In genomic region chr19:10299545-10300458, GRCh38 we compare ENCODE assay signal across 12 cellular contexts. TPM values are rescaled to one million over a fixed set of nuclear protein-coding genes. Genes with fewer than 3 reads are reported as not detected.
DNase-seq lines count a peak whose midpoint lies in the region; ATAC-seq, FAIRE-seq and TF ChIP-seq lines count a peak whose summit lies in the region.
"Had no signal": no experiment of that assay in that cellular context is flagged by ENCODE, and none has a peak within 500 bp of the region (broad histone marks: within the 10 kb centered on the region; RNA-seq: fewer than 3 reads in every experiment).

No MANE protein-coding gene starts in this region.

- no peak for TF ChIP-seq EP300 in GM12878 (IDR thresholded peaks at IDR 0.05; ENCODE audit: borderline replicate concordance in 1 of 2, control insufficient read depth in 1 of 2, low read depth in 2 of 2, low read length in 2 of 2)
- no peak for TF ChIP-seq EP300 in stomach (IDR thresholded peaks at IDR 0.05)

- in situ Hi-C loops in GM12878 (cut with MboI), result no loop called here

- TF ChIP-seq POLR2A in GM12878 (IDR thresholded peaks at IDR 0.05; ENCODE audit: low read depth, low read length) (no peak), stomach (IDR thresholded peaks at IDR 0.05) (no peak)

- DNase-seq in Ammon's horn (ENCODE audit: low spot score) (peak; percentile 73), MM.1S (no peak), GM12878 (ENCODE audit: low read depth, low spot score) (no peak), NCI-H187 treated with DMSO at 0.1 percent for 48 hours (lab: John Stamatoyannopoulos, UW) (no peak), substantia nigra (lab: John Stamatoyannopoulos, UW) (no peak), stomach (no peak)
- DNase-seq: activated CD4-positive, CD25-positive, alpha-beta regulatory T cell; caudate nucleus; stimulated activated CD4-positive, alpha-beta T cell treated with anti-CD3 and anti-CD28 coated beads, Interleukin-15, amount 100 ng/mL, for 24 hours; stimulated activated naive CD4-positive, alpha-beta T cell treated with Interleukin-2 at 50 U/mL for 16 hours had no signal

- H4K20me1 ChIP-seq in MM.1S (ENCODE audit: insufficient read depth, low read length) (no peaks in the 10 kb centered on the region), GM12878 (ENCODE audit: control insufficient read depth, insufficient read depth) (no peaks in the 10 kb centered on the region)

- ATAC-seq in GM12878, result no peak
- ATAC-seq: natural killer cell treated with Interleukin-12 subunit alpha and Interleukin-12 subunit beta and Interleukin-15 and Interleukin-18, amount 100 ng/mL, for 72 hours had no signal

- no TSS peak for BruUV-seq in GM12878 (replicated peaks; lab: Mats Ljungman, UMichigan)

- H3K9ac ChIP-seq in MM.1S (ENCODE audit: low read length), result no peak overlapping the region
- H3K9ac ChIP-seq in GM12878 (ENCODE audit: control insufficient read depth, insufficient read depth, low read length), result no peak overlapping the region

- TF ChIP-seq RAD21 in GM12878 (IDR thresholded peaks at IDR 0.05; ENCODE audit: insufficient read depth, low read depth, low read length), result no peak

- H3K27me3 ChIP-seq in MM.1S (replicated peaks; ENCODE audit: insufficient read depth, low read length) (peaks cover 5% of the 10 kb centered on the region; the same call in 1 of the 2 replicates), GM12878 (replicated peaks in 1 of 2; ENCODE audit: control insufficient read depth in 2 of 2, insufficient read depth in 2 of 2, low read length in 1 of 2) (no peaks in the 10 kb centered on the region), stomach (peaks cover 12 to 78% (median 26%) of the 10 kb centered on the region in 3 donors)

- intact Hi-C loops in GM12878 (cut with micrococcal nuclease; ENCODE audit: unreplicated experiment), result no loop called here
- intact Hi-C loops in stomach (cut with DNase I; ENCODE audit: low total_unique reads), result no loop called here

- RAD21 ChIA-PET in GM12878 (lab: Charles Lee; ENCODE audit: unreplicated experiment), result interaction anchor here (0.7 to 1.2 kb wide), 4 partner anchors 10 to 89 kb away, joined by 3 to 4 read pairs (median 4); partner anchors contain the start of genes ICAM1 and ICAM5

- H3F3A ChIP-seq in MM.1S (ENCODE audit: insufficient read depth, low read length), result no peaks in the 10 kb centered on the region

- SMC1A ChIA-PET in GM12878 (lab: Charles Lee; ENCODE audit: uncharacterized antibody, unreplicated experiment), result interaction anchor here (0.9 to 1.6 kb wide), 4 partner anchors 10 to 45 kb away, joined by 3 to 6 read pairs (median 4); partner anchors contain the start of gene ICAM5

- H3K9me3 ChIP-seq in MM.1S (replicated peaks; ENCODE audit: insufficient read depth, low read length), result no peaks in the 10 kb centered on the region
- no peaks in the 10 kb centered on the region for H3K9me3 ChIP-seq in GM12878 (replicated peaks; ENCODE audit: control insufficient read depth, insufficient read depth, low read length)
- no peaks in the 10 kb centered on the region for H3K9me3 ChIP-seq in stomach

- H3K4me3 ChIP-seq in MM.1S (ENCODE audit: low read length), result no peak overlapping the region
- H3K4me3 ChIP-seq in GM12878, result no peak overlapping the region
- no peak overlapping the region for H3K4me3 ChIP-seq in stomach

- POLR2A ChIA-PET in GM12878 (lab: Charles Lee), result interaction anchor here (0.6 to 1.3 kb wide), 2 partner anchors 10 to 28 kb away, joined by 3 to 4 read pairs; partner anchors contain the start of gene ICAM5

- H3K27ac ChIP-seq in MM.1S (ENCODE audit: low read length) (no peak overlapping the region), GM12878 (ENCODE audit: control insufficient read depth, insufficient read depth) (no peak overlapping the region), substantia nigra (ENCODE audit: low read depth, low read length, poor library complexity, severe bottlenecking) (no peak overlapping the region), stomach (no peak overlapping the region)

- H3K36me3 ChIP-seq in MM.1S (replicated peaks; ENCODE audit: insufficient read depth, low read length) (no peaks in the 10 kb centered on the region), GM12878 (ENCODE audit: control insufficient read depth in 2 of 2, insufficient read depth in 2 of 2, low read length in 1 of 2) (no peaks in the 10 kb centered on the region), stomach (peaks cover 0 to 7% (median 3%) of the 10 kb centered on the region in 4 donors)

- CTCF ChIA-PET in GM12878 (lab: Yijun Ruan, JAX), result interaction anchor here (0.7 to 2.5 kb wide), 4 partner anchors 29 to 89 kb away, joined by 3 to 7 read pairs (median 5); partner anchors contain the start of gene ICAM1

- no peak for TF ChIP-seq CTCF in MM.1S (IDR thresholded peaks at IDR 0.05; ENCODE audit: low read length)
- TF ChIP-seq CTCF in GM12878 (IDR thresholded peaks at IDR 0.05 in 2 of 3, conservative IDR thresholded peaks at IDR 0.05 in 1 of 3; ENCODE audit: control insufficient read depth in 2 of 3, extremely low read depth in 1 of 3, insufficient read depth in 1 of 3, low read depth in 3 of 3, low read length in 3 of 3), result no peak
- no peak for TF ChIP-seq CTCF in stomach (IDR thresholded peaks at IDR 0.05)

- H3K4me1 ChIP-seq in MM.1S (ENCODE audit: low read length) (peaks cover 5% of the 10 kb centered on the region; the same call in 1 of the 2 replicates), GM12878 (ENCODE audit: control insufficient read depth, insufficient read depth, low read length) (peaks cover 8% of the 10 kb centered on the region), stomach (peaks cover 12 to 21% (median 16%) of the 10 kb centered on the region in 4 donors)

- H3K79me2 ChIP-seq in MM.1S (ENCODE audit: low read length) (no peaks in the 10 kb centered on the region), GM12878 (ENCODE audit: control insufficient read depth, insufficient read depth, low read length) (no peaks in the 10 kb centered on the region)

- H3K4me2 ChIP-seq in MM.1S (ENCODE audit: low read depth, low read length) (no peak overlapping the region), GM12878 (ENCODE audit: control insufficient read depth, insufficient read depth) (no peak overlapping the region)

- H2AFZ ChIP-seq in MM.1S (ENCODE audit: low read length) (0 out of 2 replicates have a peak overlapping the region, but pooled peaks have one; percentile 19), GM12878 (ENCODE audit: control insufficient read depth, low read depth, low read length) (peak overlapping the region; percentile 51)

- H3K9me2 ChIP-seq in MM.1S (replicated peaks; ENCODE audit: insufficient read depth, low read length), result no peaks in the 10 kb centered on the region

- 29% methylated on average over 14 of the region's 14 CpGs for WGBS in GM12878 (ENCODE audit: insufficient coverage, insufficient replicate concordance, low lambda C conversion rate, missing lambda C conversion rate)
- 31 to 38% (median 35%) methylated on average over 14 of the region's 14 CpGs for WGBS in stomach, 5 donors

- FAIRE-seq in GM12878 (lab: Jason Lieb, UNC), result peak; percentile 18
- FAIRE-seq: islet of Langerhans had no signal

RNA-seq across cellular contexts. Expression of gene ZGLP1, which starts 9.8 kb away (rescaled TPM):
- total RNA-seq in GM12878 (2013; cell fraction: nucleolus; rRNA removed), result 1.1 and 1.6 TPM in 2 replicates
- 1.3 and 1.7 TPM in 2 replicates for total RNA-seq in GM12878 (2014; rRNA removed)
- 0.67 and 0.78 TPM in 2 replicates for total RNA-seq in GM12878 (2014; rRNA removed; fragmentation: Illumina TruSeq; extraction: Trizol)
- total RNA-seq in GM12878 (2021), result 2.5 and 4.1 TPM in 2 replicates
- polyA plus RNA-seq in GM12878 (2011; ENCODE audit: low read depth), result 0.75 TPM
- polyA plus RNA-seq in GM12878 (2011; rRNA removed), result 0.49 and 0.94 TPM in 2 replicates
- 1.7 and 2.0 TPM in 2 replicates for polyA plus RNA-seq in GM12878 (2011; cell fraction: cytosol; rRNA removed)
- 10.8 and 12.6 TPM in 2 replicates for polyA plus RNA-seq in GM12878 (2011; cell fraction: nucleus; rRNA removed)
- 0.89 and 1.8 TPM in 2 replicates for polyA plus RNA-seq in GM12878 (2012)
- 0.19 and 0.98 TPM in 2 replicates for polyA plus RNA-seq in GM12878 (2014; fragmentation: Illumina TruSeq; extraction: Trizol)
- polyA plus RNA-seq in GM12878 (2014; fragmentation: Nextera tagmentation; extraction: Ambion mirVana), result under 1 TPM; 0.29 to 0.48 TPM
- 4.6 and 5.6 TPM in 2 replicates for polyA plus RNA-seq in GM12878 (2014; rRNA removed)
- 1 to 10 TPM; 1.8 to 2.0 TPM for polyA plus RNA-seq in GM12878 (2016; fragmentation: Nextera tagmentation; extraction: Ambion mirVana)
- 0.29 and 0.31 TPM in 2 replicates for polyA minus RNA-seq in GM12878 (2011; rRNA and poly(A)+ RNA removed)
- polyA minus RNA-seq in GM12878 (2011; cell fraction: cytosol; rRNA and poly(A)+ RNA removed), result not detected in 2 replicates
- polyA minus RNA-seq in GM12878 (2011; cell fraction: nucleus; rRNA and poly(A)+ RNA removed), result 0.24 and 1.1 TPM in 2 replicates
- total RNA-seq in stomach, result 1 to 10 TPM in 2 of 5 donors, not detected in 3; 2.2 to 2.3 TPM
- 1 to 10 TPM; 3.7 to 8.6 (median 4.3) TPM for polyA plus RNA-seq in stomach

RNA-seq across cellular contexts. Expression of gene ICAM5, which starts 10.1 kb away (rescaled TPM):
- total RNA-seq in GM12878 (2013; cell fraction: nucleolus; rRNA removed), result 14.9 and 15.8 TPM in 2 replicates
- 0.76 and 1.3 TPM in 2 replicates for total RNA-seq in GM12878 (2014; rRNA removed)
- 0.36 and 0.55 TPM in 2 replicates for total RNA-seq in GM12878 (2014; rRNA removed; fragmentation: Illumina TruSeq; extraction: Trizol)
- 3.0 and 4.6 TPM in 2 replicates for total RNA-seq in GM12878 (2021)
- polyA plus RNA-seq in GM12878 (2011; ENCODE audit: low read depth), result 1.1 TPM
- polyA plus RNA-seq in GM12878 (2011; rRNA removed), result 1.4 and 3.5 TPM in 2 replicates
- polyA plus RNA-seq in GM12878 (2011; cell fraction: cytosol; rRNA removed), result 4.9 and 7.8 TPM in 2 replicates
- 154 and 163 TPM in 2 replicates for polyA plus RNA-seq in GM12878 (2011; cell fraction: nucleus; rRNA removed)
- 3.8 and 6.4 TPM in 2 replicates for polyA plus RNA-seq in GM12878 (2012)
- 0.48 TPM in 1 of 2 replicates, not detected in the other for polyA plus RNA-seq in GM12878 (2014; fragmentation: Illumina TruSeq; extraction: Trizol)
- not detected for polyA plus RNA-seq in GM12878 (2014; fragmentation: Nextera tagmentation; extraction: Ambion mirVana)
- polyA plus RNA-seq in GM12878 (2014; rRNA removed), result 3.2 and 4.6 TPM in 2 replicates
- under 1 TPM; 0.14 to 0.59 TPM for polyA plus RNA-seq in GM12878 (2016; fragmentation: Nextera tagmentation; extraction: Ambion mirVana)
- polyA minus RNA-seq in GM12878 (2011; rRNA and poly(A)+ RNA removed), result 0.66 and 3.7 TPM in 2 replicates
- polyA minus RNA-seq in GM12878 (2011; cell fraction: cytosol; rRNA and poly(A)+ RNA removed), result 1.0 and 3.1 TPM in 2 replicates
- polyA minus RNA-seq in GM12878 (2011; cell fraction: nucleus; rRNA and poly(A)+ RNA removed), result 8.2 and 13.5 TPM in 2 replicates
- total RNA-seq in stomach, result under 1 TPM in 1 of 5 donors, not detected in 4; 0.45 TPM
- under 1 TPM in 2 of 3 donors, not detected in 1; 0.12 to 0.50 TPM for polyA plus RNA-seq in stomach

RNA-seq across cellular contexts. Expression of gene ICAM4, which starts 13.0 kb away (rescaled TPM):
- total RNA-seq in GM12878 (2013; cell fraction: nucleolus; rRNA removed), result 2.8 and 3.6 TPM in 2 replicates
- total RNA-seq in GM12878 (2014; rRNA removed) (2.4 and 3.0 TPM in 2 replicates), GM12878 (2014; rRNA removed; fragmentation: Illumina TruSeq; extraction: Trizol) (1.2 and 1.3 TPM in 2 replicates), GM12878 (2021) (2.1 and 2.6 TPM in 2 replicates), stomach (1 to 10 TPM in 1 of 5 donors, not detected in 4; 1.9 TPM)
- 0.80 TPM for polyA plus RNA-seq in GM12878 (2011; ENCODE audit: low read depth)
- polyA plus RNA-seq in GM12878 (2011; rRNA removed) (0.20 and 0.31 TPM in 2 replicates), GM12878 (2014; fragmentation: Illumina TruSeq; extraction: Trizol) (0.29 and 0.63 TPM in 2 replicates), GM12878 (2014; fragmentation: Nextera tagmentation; extraction: Ambion mirVana) (under 1 TPM; 0.69 to 0.72 TPM), GM12878 (2014; rRNA removed) (3.0 and 3.4 TPM in 2 replicates), GM12878 (2016; fragmentation: Nextera tagmentation; extraction: Ambion mirVana) (1 to 10 TPM; 4.1 to 5.1 TPM), stomach (under 1 TPM in 2 of 3 donors, not detected in 1; 0.56 to 0.85 TPM)
- polyA plus RNA-seq in GM12878 (2011; cell fraction: cytosol; rRNA removed), result 0.48 and 0.79 TPM in 2 replicates
- 0.72 and 0.75 TPM in 2 replicates for polyA plus RNA-seq in GM12878 (2011; cell fraction: nucleus; rRNA removed)
- 1.4 and 1.9 TPM in 2 replicates for polyA plus RNA-seq in GM12878 (2012)
- polyA minus RNA-seq in GM12878 (2011; rRNA and poly(A)+ RNA removed), result 0.51 and 1.3 TPM in 2 replicates
- not detected in 2 replicates for polyA minus RNA-seq in GM12878 (2011; cell fraction: cytosol; rRNA and poly(A)+ RNA removed)
- 2.3 and 3.5 TPM in 2 replicates for polyA minus RNA-seq in GM12878 (2011; cell fraction: nucleus; rRNA and poly(A)+ RNA removed)

RNA-seq across cellular contexts. Expression of gene FDX2, which starts 16.0 kb away (rescaled TPM):
- total RNA-seq in GM12878 (2013; cell fraction: nucleolus; rRNA removed), result 8.7 and 11.1 TPM in 2 replicates
- total RNA-seq in GM12878 (2014; rRNA removed) (19.5 and 29.0 TPM in 2 replicates), GM12878 (2014; rRNA removed; fragmentation: Illumina TruSeq; extraction: Trizol) (15.0 and 16.2 TPM in 2 replicates), GM12878 (2021) (22.4 and 24.6 TPM in 2 replicates), stomach (10 to 100 TPM in 2 of 5 donors, 1 to 10 TPM in 1, under 1 TPM in 1, not detected in 1; 0.89 to 54.3 (median 14.9) TPM)
- 7.6 TPM for polyA plus RNA-seq in GM12878 (2011; ENCODE audit: low read depth)
- polyA plus RNA-seq in GM12878 (2011; rRNA removed) (5.0 and 12.4 TPM in 2 replicates), GM12878 (2014; fragmentation: Illumina TruSeq; extraction: Trizol) (5.9 and 24.9 TPM in 2 replicates), GM12878 (2014; fragmentation: Nextera tagmentation; extraction: Ambion mirVana) (1 to 10 TPM; 1.4 to 4.1 TPM), GM12878 (2014; rRNA removed) (31.7 TPM in 2 replicates), GM12878 (2016; fragmentation: Nextera tagmentation; extraction: Ambion mirVana) (10 to 100 TPM; 34.4 to 50.4 TPM), stomach (10 to 100 TPM; 28.8 to 32.9 (median 29.5) TPM)
- polyA plus RNA-seq in GM12878 (2011; cell fraction: cytosol; rRNA removed), result 24.5 and 31.1 TPM in 2 replicates
- polyA plus RNA-seq in GM12878 (2011; cell fraction: nucleus; rRNA removed), result 34.9 and 53.2 TPM in 2 replicates
- polyA plus RNA-seq in GM12878 (2012), result 9.7 and 16.0 TPM in 2 replicates
- polyA minus RNA-seq in GM12878 (2011; rRNA and poly(A)+ RNA removed), result 5.3 and 11.1 TPM in 2 replicates
- polyA minus RNA-seq in GM12878 (2011; cell fraction: cytosol; rRNA and poly(A)+ RNA removed), result 3.2 and 5.2 TPM in 2 replicates
- 4.2 and 11.7 TPM in 2 replicates for polyA minus RNA-seq in GM12878 (2011; cell fraction: nucleus; rRNA and poly(A)+ RNA removed)

RNA-seq across cellular contexts. Expression of gene ICAM1, which starts 28.9 kb away (rescaled TPM):
- 288 and 334 TPM in 2 replicates for total RNA-seq in GM12878 (2013; cell fraction: nucleolus; rRNA removed)
- total RNA-seq in GM12878 (2014; rRNA removed) (72.9 and 77.7 TPM in 2 replicates), GM12878 (2014; rRNA removed; fragmentation: Illumina TruSeq; extraction: Trizol) (49.4 and 52.6 TPM in 2 replicates), GM12878 (2021) (69.7 and 71.0 TPM in 2 replicates), stomach (10 to 100 TPM in 2 of 5 donors, 1 to 10 TPM in 3; 2.3 to 15.6 (median 8.7) TPM)
- polyA plus RNA-seq in GM12878 (2011; ENCODE audit: low read depth), result 37.5 TPM
- polyA plus RNA-seq in GM12878 (2011; rRNA removed) (46.8 and 115 TPM in 2 replicates), GM12878 (2014; fragmentation: Illumina TruSeq; extraction: Trizol) (61.9 and 67.8 TPM in 2 replicates), GM12878 (2014; fragmentation: Nextera tagmentation; extraction: Ambion mirVana) (10 to 100 TPM in 1 of 2 experiments, 1 to 10 TPM in 1; 7.6 to 14.8 TPM), GM12878 (2014; rRNA removed) (67.9 and 74.4 TPM in 2 replicates), GM12878 (2016; fragmentation: Nextera tagmentation; extraction: Ambion mirVana) (10 to 100 TPM; 35.0 to 41.9 TPM), stomach (1 to 10 TPM; 7.9 to 9.5 (median 8.8) TPM)
- 121 and 131 TPM in 2 replicates for polyA plus RNA-seq in GM12878 (2011; cell fraction: cytosol; rRNA removed)
- 126 and 136 TPM in 2 replicates for polyA plus RNA-seq in GM12878 (2011; cell fraction: nucleus; rRNA removed)
- polyA plus RNA-seq in GM12878 (2012), result 53.2 and 69.6 TPM in 2 replicates
- polyA minus RNA-seq in GM12878 (2011; rRNA and poly(A)+ RNA removed), result 120 and 140 TPM in 2 replicates
- 62.1 and 69.0 TPM in 2 replicates for polyA minus RNA-seq in GM12878 (2011; cell fraction: cytosol; rRNA and poly(A)+ RNA removed)
- polyA minus RNA-seq in GM12878 (2011; cell fraction: nucleus; rRNA and poly(A)+ RNA removed), result 62.3 and 89.7 TPM in 2 replicates
